1 cellular context compared by ENCODE assay signal in genomic region chr6:3938715-3939376, GRCh38.
TF ChIP-seq lines count a peak whose summit lies in the region.

No MANE protein-coding gene starts in this region.

TF ChIP-seq in K562, 482 proteins besides CTCF, POLR2A, EP300 and RAD21 (continued from another document and continues in another):
- TF ChIP-seq IRF1 (CRISPR knock-in tag; IDR thresholded peaks at IDR 0.05; ENCODE audit: borderline replicate concordance) (no peak), ZBTB49 (CRISPR knock-in tag; IDR thresholded peaks at IDR 0.05; ENCODE audit: borderline replicate concordance) (no peak), ZNF24 (IDR thresholded peaks at IDR 0.05) (no peak), NONO (IDR thresholded peaks at IDR 0.05; ENCODE audit: low read depth in 2 of 2, low read length in 1 of 2) (0 out of 4 replicates have a peak, but pooled peaks of 1 of the 2 experiments have one; percentile 30), ELF2 (CRISPR knock-in tag; IDR thresholded peaks at IDR 0.05) (no peak), BCOR (IDR thresholded peaks at IDR 0.05) (no peak), TEAD4 (IDR thresholded peaks at IDR 0.05; ENCODE audit: low read length) (peak; percentile 38), TEAD4 (CRISPR knock-in tag; IDR thresholded peaks at IDR 0.05; ENCODE audit: borderline replicate concordance) (no peak), POLR2AphosphoS5 (IDR thresholded peaks at IDR 0.05; ENCODE audit: control insufficient read depth, insufficient read depth, low read depth, low read length) (peak; percentile 96), ZC3H8 (IDR thresholded peaks at IDR 0.05) (0 out of 2 replicates have a peak, but pooled peaks have one; percentile 31), ZNF76 (CRISPR knock-in tag; IDR thresholded peaks at IDR 0.05; ENCODE audit: borderline replicate concordance) (no peak), POU5F1 (IDR thresholded peaks at IDR 0.05; ENCODE audit: borderline replicate concordance, low read depth, low read length, partially characterized antibody) (no peak), TBP (optimal IDR thresholded peaks at IDR 0.05; ENCODE audit: low read depth, low read length) (peak; percentile 91), TARDBP (IDR thresholded peaks at IDR 0.05) (no peak), ILK (tag; IDR thresholded peaks at IDR 0.05; ENCODE audit: borderline replicate concordance, low read depth) (no peak), HSF4 (CRISPR knock-in tag; IDR thresholded peaks at IDR 0.05; ENCODE audit: borderline replicate concordance) (no peak), RBFOX2 (IDR thresholded peaks at IDR 0.05; ENCODE audit: low read depth, low read length) (peak; percentile 19; the same call in 1 of the 2 replicates), SUPT5H (IDR thresholded peaks at IDR 0.05) (peak; percentile 55; the same call in 1 of the 2 replicates), BCLAF1 (IDR thresholded peaks at IDR 0.05; ENCODE audit: borderline replicate concordance in 1 of 2, control insufficient read depth in 1 of 2, low read depth in 2 of 2, low read length in 1 of 2) (peak in 1 of 2 experiments; percentile 92; a peak in 1 of 4 replicates), ZSCAN29 (IDR thresholded peaks at IDR 0.05) (no peak), PTRF (tag; IDR thresholded peaks at IDR 0.05) (no peak), GTF2B (IDR thresholded peaks at IDR 0.05; ENCODE audit: extremely low read depth, insufficient read length) (peak; percentile 68), ZNF507 (tag; conservative IDR thresholded peaks at IDR 0.05) (no peak), SRSF7 (optimal IDR thresholded peaks at IDR 0.05; ENCODE audit: low read depth, low read length) (no peak), ZNF280A (IDR thresholded peaks at IDR 0.05; ENCODE audit: low read depth, partially characterized antibody) (no peak), SAP30 (IDR thresholded peaks at IDR 0.05; ENCODE audit: borderline replicate concordance, insufficient read depth, low read depth, low read length, poor library complexity, severe bottlenecking) (no peak), RBM25 (IDR thresholded peaks at IDR 0.05; ENCODE audit: low read depth, low read length, severe bottlenecking) (no peak), MLLT1 (IDR thresholded peaks at IDR 0.05) (no peak), PYGO2 (tag; IDR thresholded peaks at IDR 0.05) (no peak), PML (IDR thresholded peaks at IDR 0.05; ENCODE audit: low read length) (peak; percentile 91), SNAPC5 (CRISPR knock-in tag; IDR thresholded peaks at IDR 0.05) (peak; percentile 40; the same call in 1 of the 2 replicates), MYBL2 (IDR thresholded peaks at IDR 0.05; ENCODE audit: low read depth) (no peak), MYBL2 (CRISPR knock-in tag; IDR thresholded peaks at IDR 0.05; ENCODE audit: borderline replicate concordance) (no peak), SAFB2 (IDR thresholded peaks at IDR 0.05; ENCODE audit: borderline replicate concordance, low read depth, low read length, severe bottlenecking) (no peak)
- TF ChIP-seq, protein P1, sequence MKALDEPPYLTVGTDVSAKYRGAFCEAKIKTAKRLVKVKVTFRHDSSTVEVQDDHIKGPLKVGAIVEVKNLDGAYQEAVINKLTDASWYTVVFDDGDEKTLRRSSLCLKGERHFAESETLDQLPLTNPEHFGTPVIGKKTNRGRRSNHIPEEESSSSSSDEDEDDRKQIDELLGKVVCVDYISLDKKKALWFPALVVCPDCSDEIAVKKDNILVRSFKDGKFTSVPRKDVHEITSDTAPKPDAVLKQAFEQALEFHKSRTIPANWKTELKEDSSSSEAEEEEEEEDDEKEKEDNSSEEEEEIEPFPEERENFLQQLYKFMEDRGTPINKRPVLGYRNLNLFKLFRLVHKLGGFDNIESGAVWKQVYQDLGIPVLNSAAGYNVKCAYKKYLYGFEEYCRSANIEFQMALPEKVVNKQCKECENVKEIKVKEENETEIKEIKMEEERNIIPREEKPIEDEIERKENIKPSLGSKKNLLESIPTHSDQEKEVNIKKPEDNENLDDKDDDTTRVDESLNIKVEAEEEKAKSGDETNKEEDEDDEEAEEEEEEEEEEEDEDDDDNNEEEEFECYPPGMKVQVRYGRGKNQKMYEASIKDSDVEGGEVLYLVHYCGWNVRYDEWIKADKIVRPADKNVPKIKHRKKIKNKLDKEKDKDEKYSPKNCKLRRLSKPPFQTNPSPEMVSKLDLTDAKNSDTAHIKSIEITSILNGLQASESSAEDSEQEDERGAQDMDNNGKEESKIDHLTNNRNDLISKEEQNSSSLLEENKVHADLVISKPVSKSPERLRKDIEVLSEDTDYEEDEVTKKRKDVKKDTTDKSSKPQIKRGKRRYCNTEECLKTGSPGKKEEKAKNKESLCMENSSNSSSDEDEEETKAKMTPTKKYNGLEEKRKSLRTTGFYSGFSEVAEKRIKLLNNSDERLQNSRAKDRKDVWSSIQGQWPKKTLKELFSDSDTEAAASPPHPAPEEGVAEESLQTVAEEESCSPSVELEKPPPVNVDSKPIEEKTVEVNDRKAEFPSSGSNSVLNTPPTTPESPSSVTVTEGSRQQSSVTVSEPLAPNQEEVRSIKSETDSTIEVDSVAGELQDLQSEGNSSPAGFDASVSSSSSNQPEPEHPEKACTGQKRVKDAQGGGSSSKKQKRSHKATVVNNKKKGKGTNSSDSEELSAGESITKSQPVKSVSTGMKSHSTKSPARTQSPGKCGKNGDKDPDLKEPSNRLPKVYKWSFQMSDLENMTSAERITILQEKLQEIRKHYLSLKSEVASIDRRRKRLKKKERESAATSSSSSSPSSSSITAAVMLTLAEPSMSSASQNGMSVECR (CRISPR knock-in tag; IDR thresholded peaks at IDR 0.05): no peak
- TF ChIP-seq, protein P2, sequence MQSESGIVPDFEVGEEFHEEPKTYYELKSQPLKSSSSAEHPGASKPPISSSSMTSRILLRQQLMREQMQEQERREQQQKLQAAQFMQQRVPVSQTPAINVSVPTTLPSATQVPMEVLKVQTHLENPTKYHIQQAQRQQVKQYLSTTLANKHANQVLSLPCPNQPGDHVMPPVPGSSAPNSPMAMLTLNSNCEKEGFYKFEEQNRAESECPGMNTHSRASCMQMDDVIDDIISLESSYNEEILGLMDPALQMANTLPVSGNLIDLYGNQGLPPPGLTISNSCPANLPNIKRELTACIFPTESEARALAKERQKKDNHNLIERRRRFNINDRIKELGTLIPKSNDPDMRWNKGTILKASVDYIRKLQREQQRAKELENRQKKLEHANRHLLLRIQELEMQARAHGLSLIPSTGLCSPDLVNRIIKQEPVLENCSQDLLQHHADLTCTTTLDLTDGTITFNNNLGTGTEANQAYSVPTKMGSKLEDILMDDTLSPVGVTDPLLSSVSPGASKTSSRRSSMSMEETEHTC (IDR thresholded peaks at IDR 0.05): no peak
- TF ChIP-seq, protein P3, sequence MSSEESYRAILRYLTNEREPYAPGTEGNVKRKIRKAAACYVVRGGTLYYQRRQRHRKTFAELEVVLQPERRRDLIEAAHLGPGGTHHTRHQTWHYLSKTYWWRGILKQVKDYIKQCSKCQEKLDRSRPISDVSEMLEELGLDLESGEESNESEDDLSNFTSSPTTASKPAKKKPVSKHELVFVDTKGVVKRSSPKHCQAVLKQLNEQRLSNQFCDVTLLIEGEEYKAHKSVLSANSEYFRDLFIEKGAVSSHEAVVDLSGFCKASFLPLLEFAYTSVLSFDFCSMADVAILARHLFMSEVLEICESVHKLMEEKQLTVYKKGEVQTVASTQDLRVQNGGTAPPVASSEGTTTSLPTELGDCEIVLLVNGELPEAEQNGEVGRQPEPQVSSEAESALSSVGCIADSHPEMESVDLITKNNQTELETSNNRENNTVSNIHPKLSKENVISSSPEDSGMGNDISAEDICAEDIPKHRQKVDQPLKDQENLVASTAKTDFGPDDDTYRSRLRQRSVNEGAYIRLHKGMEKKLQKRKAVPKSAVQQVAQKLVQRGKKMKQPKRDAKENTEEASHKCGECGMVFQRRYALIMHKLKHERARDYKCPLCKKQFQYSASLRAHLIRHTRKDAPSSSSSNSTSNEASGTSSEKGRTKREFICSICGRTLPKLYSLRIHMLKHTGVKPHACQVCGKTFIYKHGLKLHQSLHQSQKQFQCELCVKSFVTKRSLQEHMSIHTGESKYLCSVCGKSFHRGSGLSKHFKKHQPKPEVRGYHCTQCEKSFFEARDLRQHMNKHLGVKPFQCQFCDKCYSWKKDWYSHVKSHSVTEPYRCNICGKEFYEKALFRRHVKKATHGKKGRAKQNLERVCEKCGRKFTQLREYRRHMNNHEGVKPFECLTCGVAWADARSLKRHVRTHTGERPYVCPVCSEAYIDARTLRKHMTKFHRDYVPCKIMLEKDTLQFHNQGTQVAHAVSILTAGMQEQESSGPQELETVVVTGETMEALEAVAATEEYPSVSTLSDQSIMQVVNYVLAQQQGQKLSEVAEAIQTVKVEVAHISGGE (CRISPR knock-in tag; IDR thresholded peaks at IDR 0.05): no peak
- TF ChIP-seq, protein P4, sequence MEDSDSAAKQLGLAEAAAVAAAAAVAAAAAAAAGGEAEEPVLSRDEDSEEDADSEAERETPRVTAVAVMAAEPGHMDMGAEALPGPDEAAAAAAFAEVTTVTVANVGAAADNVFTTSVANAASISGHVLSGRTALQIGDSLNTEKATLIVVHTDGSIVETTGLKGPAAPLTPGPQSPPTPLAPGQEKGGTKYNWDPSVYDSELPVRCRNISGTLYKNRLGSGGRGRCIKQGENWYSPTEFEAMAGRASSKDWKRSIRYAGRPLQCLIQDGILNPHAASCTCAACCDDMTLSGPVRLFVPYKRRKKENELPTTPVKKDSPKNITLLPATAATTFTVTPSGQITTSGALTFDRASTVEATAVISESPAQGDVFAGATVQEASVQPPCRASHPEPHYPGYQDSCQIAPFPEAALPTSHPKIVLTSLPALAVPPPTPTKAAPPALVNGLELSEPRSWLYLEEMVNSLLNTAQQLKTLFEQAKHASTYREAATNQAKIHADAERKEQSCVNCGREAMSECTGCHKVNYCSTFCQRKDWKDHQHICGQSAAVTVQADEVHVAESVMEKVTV (CRISPR knock-in tag; IDR thresholded peaks at IDR 0.05): no peak
